ENCODE assay signal across 17 cellular contexts in the genomic region with DNA sequence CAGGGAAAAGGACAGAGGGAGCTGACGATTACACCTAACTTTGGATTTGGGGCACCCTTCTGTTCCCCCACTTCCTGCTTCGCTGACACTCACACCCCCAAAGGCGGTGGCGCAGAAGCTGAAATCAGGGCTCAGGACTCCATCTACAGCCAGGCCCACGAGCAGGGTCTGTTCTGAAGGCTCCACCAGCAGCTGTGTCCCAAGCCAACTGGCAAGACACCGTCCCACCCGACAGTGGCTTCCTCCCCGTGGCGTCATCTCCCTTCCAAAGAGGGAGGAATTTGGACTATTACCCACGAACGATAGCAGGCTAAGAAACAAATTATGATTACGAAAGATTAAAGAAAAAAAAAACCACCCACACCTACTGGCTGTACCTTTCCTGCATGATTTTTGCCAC. TPM values are rescaled to one million over a fixed set of nuclear protein-coding genes. Genes with fewer than 3 reads are reported as not detected.
DNase-seq lines count a peak whose midpoint lies in the region; ATAC-seq lines count a peak whose summit lies in the region.
"Had no signal": no experiment of that assay in that cellular context is flagged by ENCODE, and none has a peak within 500 bp of the region (broad histone marks: within the 10 kb centered on the region; RNA-seq: fewer than 3 reads in every experiment).

No MANE protein-coding gene starts in this region.

- H4K20me1 ChIP-seq in BLaER1 treated with 17β-estradiol and CSF1 and Interleukin-3, amounts not matched to agents 10 nM and 100 nM, result peaks cover 23 to 30% (median 26%) of the 10 kb centered on the region in 11 experiments; a peak in 21 of 22 replicates

- peaks cover 0 to 13% (median 4%) of the 10 kb centered on the region in 11 experiments; a peak in 5 of 22 replicates for H3K36me3 ChIP-seq in BLaER1 treated with 17β-estradiol and CSF1 and Interleukin-3, amounts not matched to agents 10 nM and 100 nM
- no peaks in the 10 kb centered on the region for H3K36me3 ChIP-seq in CD4-positive, CD25-positive, alpha-beta regulatory T cell (ENCODE audit: control insufficient read depth, insufficient read depth, low read length)
- H3K36me3 ChIP-seq: esophagus squamous epithelium, ovary, transverse colon had no signal

- intact Hi-C loops in activated T-helper 2 cell treated with anti-CD3 and anti-CD28 coated beads, Interferon-gamma antibody, Interleukin-2, Interleukin-4, amounts not matched to agents 10 μg/mL and 5 μg/mL and 100 μg/mL, durations not matched to agents 14 hours and 24 hours and 36 hours (cut with micrococcal nuclease), result loop anchor here (5.0 kb wide), 1 partner anchor 129 kb away; no protein-coding TSS in a partner anchor

- H3K4me3 Mint-ChIP-seq in CD4-positive, CD25-positive, alpha-beta regulatory T cell, result peak overlapping the region; percentile 85 to 88 (median 88)
- peak overlapping the region; percentile 33 for H3K4me3 Mint-ChIP-seq in activated T-helper 2 cell treated with anti-CD3 and anti-CD28 coated beads, Interferon-gamma antibody, Interleukin-2, Interleukin-4, amounts not matched to agents 10 μg/mL and 5 μg/mL and 100 μg/mL, durations not matched to agents 14 hours and 24 hours and 36 hours (ENCODE audit: low read depth)
- peak overlapping the region; percentile 89 for H3K4me3 Mint-ChIP-seq in natural killer cell treated with Interleukin-12 subunit alpha and Interleukin-12 subunit beta and Interleukin-15 and Interleukin-18, amount 100 ng/mL, for 72 hours

- no peak for DNase-seq in CD4-positive, CD25-positive, alpha-beta regulatory T cell
- DNase-seq in activated T-helper 2 cell treated with anti-CD3 and anti-CD28 coated beads, Interferon-gamma antibody, Interleukin-2, Interleukin-4, amounts not matched to agents 10 μg/mL and 5 μg/mL and 100 μg/mL, durations not matched to agents 14 hours and 24 hours and 36 hours (ENCODE audit: low spot score), result no peak
- DNase-seq in natural killer cell treated with Interleukin-12 subunit alpha and Interleukin-12 subunit beta and Interleukin-15 and Interleukin-18, amount 100 ng/mL, for 72 hours (ENCODE audit: low spot score), result no peak
- DNase-seq in kidney glomerular epithelial cell (lab: John Stamatoyannopoulos, UW) (no peak), NCI-H1417 treated with DMSO at 0.1 percent for 48 hours (lab: John Stamatoyannopoulos, UW) (no peak)
- DNase-seq: activated CD8-positive, alpha-beta memory T cell treated with anti-CD3 and anti-CD28 coated beads for 24 hours; activated naive CD4-positive, alpha-beta T cell; EL; esophagus squamous epithelium; MV-4-11; NCI-H2081; NCI-H526 treated with DMSO at 0.1 percent for 48 hours; PC-9; transverse colon had no signal

- peak overlapping the region in 10 of 11 experiments; percentile 57 to 99 (median 97); a peak in 17 of 22 replicates for H3K4me2 ChIP-seq in BLaER1 treated with 17β-estradiol and CSF1 and Interleukin-3, amounts not matched to agents 10 nM and 100 nM

- no peak overlapping the region for H3K4me3 ChIP-seq in BLaER1 treated with 17β-estradiol and CSF1 and Interleukin-3, amounts not matched to agents 10 nM and 100 nM
- H3K4me3 ChIP-seq in CD4-positive, CD25-positive, alpha-beta regulatory T cell (ENCODE audit: low read depth, low read length), result no peak overlapping the region
- H3K4me3 ChIP-seq: esophagus squamous epithelium, ovary, PC-9, transverse colon had no signal

- H3K4me1 ChIP-seq in BLaER1 treated with 17β-estradiol and CSF1 and Interleukin-3, amounts not matched to agents 10 nM and 100 nM, result peaks cover 66 to 85% (median 78%) of the 10 kb centered on the region in 10 experiments
- peaks cover 54% of the 10 kb centered on the region for H3K4me1 ChIP-seq in CD4-positive, CD25-positive, alpha-beta regulatory T cell (ENCODE audit: control insufficient read depth, insufficient read depth, low read length, poor library complexity, severe bottlenecking)

- H3K9me3 Mint-ChIP-seq in CD4-positive, CD25-positive, alpha-beta regulatory T cell, result no peaks in the 10 kb centered on the region
- no peaks in the 10 kb centered on the region for H3K9me3 Mint-ChIP-seq in activated T-helper 2 cell treated with anti-CD3 and anti-CD28 coated beads, Interferon-gamma antibody, Interleukin-2, Interleukin-4, amounts not matched to agents 10 μg/mL and 5 μg/mL and 100 μg/mL, durations not matched to agents 14 hours and 24 hours and 36 hours
- H3K9me3 Mint-ChIP-seq in natural killer cell treated with Interleukin-12 subunit alpha and Interleukin-12 subunit beta and Interleukin-15 and Interleukin-18, amount 100 ng/mL, for 72 hours, result no peaks in the 10 kb centered on the region

- no peak for ATAC-seq in CD4-positive, CD25-positive, alpha-beta regulatory T cell (ENCODE audit: low read depth in 2 of 2)
- no peak for ATAC-seq in natural killer cell treated with Interleukin-12 subunit alpha and Interleukin-12 subunit beta and Interleukin-15 and Interleukin-18, amount 100 ng/mL, for 72 hours
- no peak for ATAC-seq in HG03342 (IDR thresholded peaks at IDR 0.05; ENCODE audit: unreplicated experiment)

- H3K9me3 ChIP-seq in BLaER1 treated with 17β-estradiol and CSF1 and Interleukin-3, amounts not matched to agents 10 nM and 100 nM (replicated peaks in 1 of 11), result no peaks in the 10 kb centered on the region
- H3K9me3 ChIP-seq in CD4-positive, CD25-positive, alpha-beta regulatory T cell (ENCODE audit: control insufficient read depth in 2 of 2, low read length in 2 of 2), result no peaks in the 10 kb centered on the region
- H3K9me3 ChIP-seq: esophagus squamous epithelium, ovary, transverse colon had no signal

- H3K36me3 Mint-ChIP-seq in CD4-positive, CD25-positive, alpha-beta regulatory T cell, result no peaks in the 10 kb centered on the region
- H3K36me3 Mint-ChIP-seq in activated T-helper 2 cell treated with anti-CD3 and anti-CD28 coated beads, Interferon-gamma antibody, Interleukin-2, Interleukin-4, amounts not matched to agents 10 μg/mL and 5 μg/mL and 100 μg/mL, durations not matched to agents 14 hours and 24 hours and 36 hours (ENCODE audit: low read depth), result peaks cover 24% of the 10 kb centered on the region
- H3K36me3 Mint-ChIP-seq in natural killer cell treated with Interleukin-12 subunit alpha and Interleukin-12 subunit beta and Interleukin-15 and Interleukin-18, amount 100 ng/mL, for 72 hours, result no peaks in the 10 kb centered on the region

- peaks cover 22% of the 10 kb centered on the region for H3K27me3 Mint-ChIP-seq in CD4-positive, CD25-positive, alpha-beta regulatory T cell
- H3K27me3 Mint-ChIP-seq in activated T-helper 2 cell treated with anti-CD3 and anti-CD28 coated beads, Interferon-gamma antibody, Interleukin-2, Interleukin-4, amounts not matched to agents 10 μg/mL and 5 μg/mL and 100 μg/mL, durations not matched to agents 14 hours and 24 hours and 36 hours (ENCODE audit: low read depth), result peaks cover 6% of the 10 kb centered on the region
- peaks cover 9 to 12% of the 10 kb centered on the region in 2 donors for H3K27me3 Mint-ChIP-seq in natural killer cell treated with Interleukin-12 subunit alpha and Interleukin-12 subunit beta and Interleukin-15 and Interleukin-18, amount 100 ng/mL, for 72 hours

- H3K27ac Mint-ChIP-seq in CD4-positive, CD25-positive, alpha-beta regulatory T cell, result peak overlapping the region in 2 of 3 donors; percentile 73 to 74
- no peak overlapping the region for H3K27ac Mint-ChIP-seq in activated T-helper 2 cell treated with anti-CD3 and anti-CD28 coated beads, Interferon-gamma antibody, Interleukin-2, Interleukin-4, amounts not matched to agents 10 μg/mL and 5 μg/mL and 100 μg/mL, durations not matched to agents 14 hours and 24 hours and 36 hours
- peak overlapping the region; percentile 86 to 92 for H3K27ac Mint-ChIP-seq in natural killer cell treated with Interleukin-12 subunit alpha and Interleukin-12 subunit beta and Interleukin-15 and Interleukin-18, amount 100 ng/mL, for 72 hours

- no peaks in the 10 kb centered on the region for H3K27me3 ChIP-seq in BLaER1 treated with 17β-estradiol and CSF1 and Interleukin-3, amounts not matched to agents 10 nM and 100 nM
- no peaks in the 10 kb centered on the region for H3K27me3 ChIP-seq in CD4-positive, CD25-positive, alpha-beta regulatory T cell (ENCODE audit: control insufficient read depth, insufficient read depth, low read length)
- H3K27me3 ChIP-seq: ovary had no signal

- peaks cover 8 to 59% (median 47%) of the 10 kb centered on the region in 4 donors for H3K4me1 Mint-ChIP-seq in CD4-positive, CD25-positive, alpha-beta regulatory T cell
- peaks cover 70% of the 10 kb centered on the region for H3K4me1 Mint-ChIP-seq in activated T-helper 2 cell treated with anti-CD3 and anti-CD28 coated beads, Interferon-gamma antibody, Interleukin-2, Interleukin-4, amounts not matched to agents 10 μg/mL and 5 μg/mL and 100 μg/mL, durations not matched to agents 14 hours and 24 hours and 36 hours (ENCODE audit: low read depth)
- peaks cover 50 to 54% of the 10 kb centered on the region in 2 donors for H3K4me1 Mint-ChIP-seq in natural killer cell treated with Interleukin-12 subunit alpha and Interleukin-12 subunit beta and Interleukin-15 and Interleukin-18, amount 100 ng/mL, for 72 hours (ENCODE audit: low read depth in 2 of 2)

- no peak overlapping the region; a peak in 1 of 22 replicates for H3K9ac ChIP-seq in BLaER1 treated with 17β-estradiol and CSF1 and Interleukin-3, amounts not matched to agents 10 nM and 100 nM

- H3K27ac ChIP-seq in BLaER1 treated with 17β-estradiol and CSF1 and Interleukin-3, amounts not matched to agents 10 nM and 100 nM, result peak overlapping the region in 1 of 11 experiments; percentile 5; a peak in 1 of 22 replicates
- H3K27ac ChIP-seq in CD4-positive, CD25-positive, alpha-beta regulatory T cell (ENCODE audit: insufficient read depth, low read length, poor library complexity, severe bottlenecking), result no peak overlapping the region
- H3K27ac ChIP-seq: ovary, PC-9, transverse colon had no signal

RNA-seq across cellular contexts. Expression of gene RBM17, which starts 54.3 kb away (rescaled TPM):
- 168 TPM for total RNA-seq in CD4-positive, CD25-positive, alpha-beta regulatory T cell
- polyA plus RNA-seq in CD4-positive, CD25-positive, alpha-beta regulatory T cell, result 10 to 100 TPM; 63.6 to 88.2 (median 65.7) TPM
- total RNA-seq in activated T-helper 2 cell treated with anti-CD3 and anti-CD28 coated beads, Interferon-gamma antibody, Interleukin-2, Interleukin-4, amounts not matched to agents 10 μg/mL and 5 μg/mL and 100 μg/mL, durations not matched to agents 14 hours and 24 hours and 36 hours, result 257 and 266 TPM in 2 replicates
- 100 to 1,000 TPM; 195 to 294 TPM for total RNA-seq in natural killer cell treated with Interleukin-12 subunit alpha and Interleukin-12 subunit beta and Interleukin-15 and Interleukin-18, amount 100 ng/mL, for 72 hours

RNA-seq across cellular contexts. Expression of gene PFKFB3, which starts 59.6 kb away (rescaled TPM):
- 96.3 TPM for total RNA-seq in CD4-positive, CD25-positive, alpha-beta regulatory T cell
- 1 to 10 TPM; 2.8 to 6.2 (median 3.9) TPM for polyA plus RNA-seq in CD4-positive, CD25-positive, alpha-beta regulatory T cell
- 124 and 126 TPM in 2 replicates for total RNA-seq in activated T-helper 2 cell treated with anti-CD3 and anti-CD28 coated beads, Interferon-gamma antibody, Interleukin-2, Interleukin-4, amounts not matched to agents 10 μg/mL and 5 μg/mL and 100 μg/mL, durations not matched to agents 14 hours and 24 hours and 36 hours
- 100 to 1,000 TPM; 190 to 256 TPM for total RNA-seq in natural killer cell treated with Interleukin-12 subunit alpha and Interleukin-12 subunit beta and Interleukin-15 and Interleukin-18, amount 100 ng/mL, for 72 hours

Comparison
In these comparisons a context has a peak if more than half of its experiments do, and no peak if none do; other contexts are left out.
1. H3K4me3 Mint-ChIP-seq: peak in every context shown above with its lines; median percentile 89 in natural killer cell treated with Interleukin-12 subunit alpha and Interleukin-12 subunit beta and Interleukin-15 and Interleukin-18, amount 100 ng/mL, for 72 hours; 88 in CD4-positive, CD25-positive, alpha-beta regulatory T cell; 33 in activated T-helper 2 cell treated with anti-CD3 and anti-CD28 coated beads, Interferon-gamma antibody, Interleukin-2, Interleukin-4, amounts not matched to agents 10 μg/mL and 5 μg/mL and 100 μg/mL, durations not matched to agents 14 hours and 24 hours and 36 hours.